18 cellular contexts compared by ENCODE assay signal in the genomic region with DNA sequence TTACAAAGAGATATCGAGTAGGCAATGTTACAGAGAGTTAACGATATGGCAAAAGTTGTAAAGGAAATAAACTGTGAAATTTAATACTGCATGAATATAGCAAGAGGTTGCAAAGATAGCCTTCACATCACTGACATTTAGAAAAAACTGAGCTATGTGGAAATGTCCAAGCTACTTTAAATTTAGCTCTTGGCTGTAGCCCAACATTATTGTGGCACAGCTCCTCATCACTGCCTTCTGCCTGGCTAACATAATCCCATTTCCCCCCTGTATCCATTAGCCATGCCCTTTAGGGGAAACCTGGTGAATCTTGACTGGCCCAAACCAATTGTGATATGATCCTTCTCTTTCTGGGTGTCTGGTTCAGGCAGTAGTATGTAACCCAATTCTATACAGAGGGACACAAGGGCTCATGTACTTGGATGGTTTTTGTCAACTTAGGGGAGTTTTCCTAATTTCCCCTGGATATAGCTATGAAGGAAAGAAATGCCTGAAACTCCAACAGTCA.
A peak's percentile ranks its signal among the peaks of the same experiment; 100 is the strongest.
DNase-seq lines count a peak whose midpoint lies in the region; ATAC-seq and TF ChIP-seq lines count a peak whose summit lies in the region.
"Had no signal": no experiment of that assay in that cellular context is flagged by ENCODE, and none has a peak within 500 bp of the region (broad histone marks: within the 10 kb centered on the region; RNA-seq: fewer than 3 reads in every experiment).

No MANE protein-coding gene starts in this region.

- peaks cover 27% of the 10 kb centered on the region for H3K4me1 Mint-ChIP-seq in activated CD8-positive, alpha-beta T cell treated with anti-CD3 and anti-CD28 coated beads for 36 hours (ENCODE audit: low read depth)
- H3K4me1 Mint-ChIP-seq in activated CD8-positive, alpha-beta T cell treated with anti-CD3 and anti-CD28 coated beads, Interleukin-2, amount 10 ng/mL, durations not matched to agents 7 days and 5 days (ENCODE audit: low read depth): no peaks in the 10 kb centered on the region
- peaks cover 64% of the 10 kb centered on the region for H3K4me1 Mint-ChIP-seq in activated naive CD8-positive, alpha-beta T cell treated with anti-CD3 and anti-CD28 coated beads, Interleukin-2, amount 50 U/mL, for 24 hours
- H3K4me1 Mint-ChIP-seq in activated T-cell treated with anti-CD3 and anti-CD28 coated beads, Interleukin-2, amount 50 U/mL, for 72 hours (ENCODE audit: low read depth): peaks cover 29% of the 10 kb centered on the region

- no peaks in the 10 kb centered on the region for H3K27me3 ChIP-seq in GM23248 (replicated peaks; ENCODE audit: insufficient read depth)

- no peak overlapping the region for H2AFZ ChIP-seq in GM23248

- H3K9ac ChIP-seq in GM23248: no peak overlapping the region

- POLR2A ChIA-PET in activated CD8-positive, alpha-beta T cell treated with anti-CD3 and anti-CD28 coated beads for 36 hours (lab: Charles Lee): interaction anchor here (0.8 kb wide), 1 partner anchor 10 kb away, joined by 3 read pairs; no protein-coding TSS in a partner anchor
- POLR2A ChIA-PET in activated CD8-positive, alpha-beta T cell treated with anti-CD3 and anti-CD28 coated beads, Interleukin-2, amount 10 ng/mL, durations not matched to agents 7 days and 5 days (lab: Charles Lee): no interaction called here

- H3K36me3 Mint-ChIP-seq in activated CD8-positive, alpha-beta T cell treated with anti-CD3 and anti-CD28 coated beads for 36 hours (ENCODE audit: low read depth): no peaks in the 10 kb centered on the region
- H3K36me3 Mint-ChIP-seq in activated CD8-positive, alpha-beta T cell treated with anti-CD3 and anti-CD28 coated beads, Interleukin-2, amount 10 ng/mL, durations not matched to agents 7 days and 5 days (ENCODE audit: low read depth): no peaks in the 10 kb centered on the region
- H3K36me3 Mint-ChIP-seq in activated naive CD8-positive, alpha-beta T cell treated with anti-CD3 and anti-CD28 coated beads, Interleukin-2, amount 50 U/mL, for 24 hours (ENCODE audit: low read depth): no peaks in the 10 kb centered on the region
- H3K36me3 Mint-ChIP-seq in activated T-cell treated with anti-CD3 and anti-CD28 coated beads, Interleukin-2, amount 50 U/mL, for 72 hours (ENCODE audit: insufficient read depth in 2 of 2): no peaks in the 10 kb centered on the region
- H3K36me3 Mint-ChIP-seq: CD8-positive, alpha-beta T cell had no signal

- no peaks in the 10 kb centered on the region for H3K79me2 ChIP-seq in GM23248 (ENCODE audit: insufficient read depth)

- H3K4me3 ChIP-seq in GM23248: no peak overlapping the region
- H3K4me3 ChIP-seq in fibroblast of the aortic adventitia (ENCODE audit: low read depth, low read length): no peak overlapping the region
- H3K4me3 ChIP-seq: A549 had no signal

- no peak overlapping the region for H3K27ac ChIP-seq in GM23248
- H3K27ac ChIP-seq: A549 had no signal

- H3K4me1 ChIP-seq in GM23248 (ENCODE audit: insufficient read depth): peaks cover 9% of the 10 kb centered on the region
- H3K4me1 ChIP-seq: A549 had no signal

- no peaks in the 10 kb centered on the region for H3K9me3 Mint-ChIP-seq in activated CD8-positive, alpha-beta T cell treated with anti-CD3 and anti-CD28 coated beads for 36 hours
- H3K9me3 Mint-ChIP-seq in activated CD8-positive, alpha-beta T cell treated with anti-CD3 and anti-CD28 coated beads, Interleukin-2, amount 10 ng/mL, durations not matched to agents 7 days and 5 days (ENCODE audit: insufficient read depth): no peaks in the 10 kb centered on the region
- no peaks in the 10 kb centered on the region for H3K9me3 Mint-ChIP-seq in activated naive CD8-positive, alpha-beta T cell treated with anti-CD3 and anti-CD28 coated beads, Interleukin-2, amount 50 U/mL, for 24 hours
- no peaks in the 10 kb centered on the region for H3K9me3 Mint-ChIP-seq in activated T-cell treated with anti-CD3 and anti-CD28 coated beads, Interleukin-2, amount 50 U/mL, for 72 hours
- H3K9me3 Mint-ChIP-seq: CD8-positive, alpha-beta T cell had no signal

- H3K4me2 ChIP-seq in GM23248 (ENCODE audit: unreplicated experiment): no peak overlapping the region
- H3K4me2 ChIP-seq: A549 had no signal

- H3F3A ChIP-seq in GM23248 (ENCODE audit: insufficient read depth): no peaks in the 10 kb centered on the region

- TF ChIP-seq CTCF in activated CD8-positive, alpha-beta T cell treated with anti-CD3 and anti-CD28 coated beads for 36 hours (IDR thresholded peaks at IDR 0.05): no peak
- TF ChIP-seq CTCF in fibroblast of the aortic adventitia (IDR thresholded peaks at IDR 0.05; ENCODE audit: insufficient read depth, low read length): no peak

- peaks cover 1% of the 10 kb centered on the region for H3K27me3 Mint-ChIP-seq in activated CD8-positive, alpha-beta T cell treated with anti-CD3 and anti-CD28 coated beads for 36 hours
- no peaks in the 10 kb centered on the region for H3K27me3 Mint-ChIP-seq in activated CD8-positive, alpha-beta T cell treated with anti-CD3 and anti-CD28 coated beads, Interleukin-2, amount 10 ng/mL, durations not matched to agents 7 days and 5 days (ENCODE audit: low read depth)
- H3K27me3 Mint-ChIP-seq in activated naive CD8-positive, alpha-beta T cell treated with anti-CD3 and anti-CD28 coated beads, Interleukin-2, amount 50 U/mL, for 24 hours: peaks cover 8% of the 10 kb centered on the region
- H3K27me3 Mint-ChIP-seq in activated T-cell treated with anti-CD3 and anti-CD28 coated beads, Interleukin-2, amount 50 U/mL, for 72 hours (ENCODE audit: low read depth): peaks cover 23% of the 10 kb centered on the region

- H3K4me3 Mint-ChIP-seq in activated CD8-positive, alpha-beta T cell treated with anti-CD3 and anti-CD28 coated beads for 36 hours: no peak overlapping the region
- H3K4me3 Mint-ChIP-seq in activated CD8-positive, alpha-beta T cell treated with anti-CD3 and anti-CD28 coated beads, Interleukin-2, amount 10 ng/mL, durations not matched to agents 7 days and 5 days: no peak overlapping the region
- H3K4me3 Mint-ChIP-seq in activated naive CD8-positive, alpha-beta T cell treated with anti-CD3 and anti-CD28 coated beads, Interleukin-2, amount 50 U/mL, for 24 hours: no peak overlapping the region
- no peak overlapping the region for H3K4me3 Mint-ChIP-seq in activated T-cell treated with anti-CD3 and anti-CD28 coated beads, Interleukin-2, amount 50 U/mL, for 72 hours
- H3K4me3 Mint-ChIP-seq: CD8-positive, alpha-beta T cell had no signal

- WGBS in GM23248 (ENCODE audit: low coverage in 1 of 2, low lambda C conversion rate in 2 of 2, missing lambda C conversion rate in 2 of 2), 2 experiments: 81 to 91% methylated on average over 2 of the region's 2 CpGs

- no peak for ATAC-seq in activated CD8-positive, alpha-beta T cell treated with anti-CD3 and anti-CD28 coated beads for 36 hours
- ATAC-seq in activated CD8-positive, alpha-beta T cell treated with anti-CD3 and anti-CD28 coated beads, Interleukin-2, amount 10 ng/mL, durations not matched to agents 7 days and 5 days: no peak
- ATAC-seq in activated naive CD8-positive, alpha-beta T cell treated with anti-CD3 and anti-CD28 coated beads, Interleukin-2, amount 50 U/mL, for 24 hours: no peak
- ATAC-seq in GM19397 (IDR thresholded peaks at IDR 0.05; ENCODE audit: unreplicated experiment): no peak
- ATAC-seq in activated T-cell treated with anti-CD3 and anti-CD28 coated beads, Interleukin-2, amount 50 U/mL, for 72 hours (replicated peaks in 1 of 2): no peak
- ATAC-seq: A549; CD8-positive, alpha-beta T cell; Panc1 had no signal

- no peaks in the 10 kb centered on the region for H3K9me3 ChIP-seq in GM23248 (ENCODE audit: low read depth)
- H3K9me3 ChIP-seq: A549 had no signal

- H3K27ac Mint-ChIP-seq in activated CD8-positive, alpha-beta T cell treated with anti-CD3 and anti-CD28 coated beads for 36 hours: peak overlapping the region; percentile 53
- H3K27ac Mint-ChIP-seq in activated CD8-positive, alpha-beta T cell treated with anti-CD3 and anti-CD28 coated beads, Interleukin-2, amount 10 ng/mL, durations not matched to agents 7 days and 5 days: no peak overlapping the region
- H3K27ac Mint-ChIP-seq in activated naive CD8-positive, alpha-beta T cell treated with anti-CD3 and anti-CD28 coated beads, Interleukin-2, amount 50 U/mL, for 24 hours: peak overlapping the region; percentile 83
- H3K27ac Mint-ChIP-seq in activated T-cell treated with anti-CD3 and anti-CD28 coated beads, Interleukin-2, amount 50 U/mL, for 72 hours: no peak overlapping the region
- H3K27ac Mint-ChIP-seq: CD8-positive, alpha-beta T cell had no signal

- intact Hi-C loops in activated CD8-positive, alpha-beta T cell treated with anti-CD3 and anti-CD28 coated beads for 36 hours (cut with micrococcal nuclease): no loop called here

- H4K20me1 ChIP-seq in GM23248 (ENCODE audit: insufficient read depth): no peaks in the 10 kb centered on the region

- DNase-seq in activated CD8-positive, alpha-beta T cell treated with anti-CD3 and anti-CD28 coated beads for 36 hours: no peak
- no peak for DNase-seq in activated CD8-positive, alpha-beta T cell treated with anti-CD3 and anti-CD28 coated beads, Interleukin-2, amount 10 ng/mL, durations not matched to agents 7 days and 5 days
- DNase-seq in GM23248 (peak; percentile 21), fibroblast of the aortic adventitia (ENCODE audit: low read depth) (peak; percentile 38), AML-193 (lab: John Stamatoyannopoulos, UW) (no peak)
- DNase-seq in activated naive CD8-positive, alpha-beta T cell treated with anti-CD3 and anti-CD28 coated beads, Interleukin-2, amount 50 U/mL, for 24 hours: no peak
- no peak for DNase-seq in activated T-cell treated with anti-CD3 and anti-CD28 coated beads, Interleukin-2, amount 50 U/mL, for 72 hours
- DNase-seq: CD8-positive, alpha-beta T cell; DND-41; H7; Karpas-422; NCI-H187 treated with DMSO at 0.1 percent for 48 hours; NCI-H446 treated with DMSO at 0.1 percent for 48 hours; NCI-H774; SIG-M5 had no signal

- H3K36me3 ChIP-seq in GM23248 (ENCODE audit: low read depth): no peaks in the 10 kb centered on the region

- CTCF ChIA-PET in activated CD8-positive, alpha-beta T cell treated with anti-CD3 and anti-CD28 coated beads for 36 hours (lab: Charles Lee): interaction anchor here (1.1 to 1.4 kb wide), 2 partner anchors 10 to 340 kb away, joined by 3 to 4 read pairs; no protein-coding TSS in a partner anchor
- CTCF ChIA-PET in activated CD8-positive, alpha-beta T cell treated with anti-CD3 and anti-CD28 coated beads, Interleukin-2, amount 10 ng/mL, durations not matched to agents 7 days and 5 days (lab: Charles Lee): no interaction called here

- no peaks in the 10 kb centered on the region for H3K9me2 ChIP-seq in GM23248 (ENCODE audit: insufficient read depth)

- in situ Hi-C loops in GM23248 (cut with MboI): no loop called here

Comparison
In these comparisons a context has a peak if more than half of its experiments do, and no peak if none do; other contexts are left out.
1. H3K27ac Mint-ChIP-seq: peak in activated CD8-positive, alpha-beta T cell treated with anti-CD3 and anti-CD28 coated beads for 36 hours (single experiment) and activated naive CD8-positive, alpha-beta T cell treated with anti-CD3 and anti-CD28 coated beads, Interleukin-2, amount 50 U/mL, for 24 hours (single experiment); none in activated CD8-positive, alpha-beta T cell treated with anti-CD3 and anti-CD28 coated beads, Interleukin-2, amount 10 ng/mL, durations not matched to agents 7 days and 5 days (single experiment) and activated T-cell treated with anti-CD3 and anti-CD28 coated beads, Interleukin-2, amount 50 U/mL, for 72 hours (single experiment).
2. DNase-seq: peak in GM23248 (single experiment) and fibroblast of the aortic adventitia (single experiment); none in activated CD8-positive, alpha-beta T cell treated with anti-CD3 and anti-CD28 coated beads for 36 hours (single experiment), activated CD8-positive, alpha-beta T cell treated with anti-CD3 and anti-CD28 coated beads, Interleukin-2, amount 10 ng/mL, durations not matched to agents 7 days and 5 days (single experiment), activated naive CD8-positive, alpha-beta T cell treated with anti-CD3 and anti-CD28 coated beads, Interleukin-2, amount 50 U/mL, for 24 hours (single experiment), AML-193 (0 of 2) and activated T-cell treated with anti-CD3 and anti-CD28 coated beads, Interleukin-2, amount 50 U/mL, for 72 hours (0 of 2).